ENCODE assay signal across 9 cellular contexts in the genomic region with DNA sequence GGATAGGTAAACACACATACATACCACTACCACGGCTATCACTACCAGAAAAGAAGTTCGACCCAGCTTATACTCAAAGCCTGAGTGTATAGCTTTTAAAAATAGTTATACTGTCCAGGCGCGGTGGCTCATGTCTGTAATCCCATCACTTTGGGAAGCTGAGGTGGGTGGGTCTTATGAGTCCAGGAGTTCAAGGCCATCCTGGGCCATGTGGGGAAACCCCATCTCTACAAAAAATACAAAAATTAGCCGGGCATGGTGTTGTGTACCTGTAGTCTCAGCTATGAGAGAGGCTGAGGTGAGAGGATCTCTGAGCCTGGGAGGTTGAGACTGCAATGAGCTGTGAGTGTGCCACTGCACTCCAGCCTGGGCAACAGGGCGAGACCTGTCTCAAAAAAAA. TPM values are rescaled to one million over a fixed set of nuclear protein-coding genes. Genes with fewer than 3 reads are reported as not detected.
"Had no signal": no experiment of that assay in that cellular context is flagged by ENCODE, and none has a peak within 500 bp of the region (broad histone marks: within the 10 kb centered on the region; RNA-seq: fewer than 3 reads in every experiment).

No MANE protein-coding gene starts in this region.

- FAIRE-seq: G401.6, GM12878, GM12891, GM12892, GM18507, GM19239 had no signal

- DNase-seq: GDM1, GF-D8 had no signal

- ATAC-seq: GM12878 had no signal

- H3K4me3 ChIP-seq: GM12878 had no signal

RNA-seq across cellular contexts. Expression of gene NKX2-4, which starts 32.9 kb away (rescaled TPM):
- total RNA-seq: G401, GM12878 had no signal
- polyA plus RNA-seq: GM12878 had no signal
